13 cellular contexts compared by ENCODE assay signal in genomic region chr10:35696392-35696791, GRCh38. TPM values are rescaled to one million over a fixed set of nuclear protein-coding genes. Genes with fewer than 3 reads are reported as not detected.
DNase-seq lines count a peak whose midpoint lies in the region; TF ChIP-seq lines count a peak whose summit lies in the region.
"Had no signal": no experiment of that assay in that cellular context is flagged by ENCODE, and none has a peak within 500 bp of the region (broad histone marks: within the 10 kb centered on the region; RNA-seq: fewer than 3 reads in every experiment).

No MANE protein-coding gene starts in this region.

- peaks cover 8% of the 10 kb centered on the region for H3K27me3 ChIP-seq in osteoblast (ENCODE audit: insufficient read depth, low read length)
- H3K27me3 ChIP-seq in spleen (replicated peaks in 1 of 7), result no peaks in the 10 kb centered on the region

- no peaks in the 10 kb centered on the region for H3K9me3 ChIP-seq in osteoblast (ENCODE audit: low read depth, low read length)
- no peaks in the 10 kb centered on the region for H3K9me3 ChIP-seq in spleen

- no peaks in the 10 kb centered on the region for H3K9me3 Mint-ChIP-seq in T-helper 2 cell treated with Interferon-gamma antibody and Interleukin-4, amounts not matched to agents 5 μg/mL and 100 μg/mL, for 36 hours
- H3K9me3 Mint-ChIP-seq: CD4-positive, alpha-beta T cell had no signal

- peak; percentile 25 for DNase-seq in kidney tubule cell (ENCODE audit: low spot score)
- peak; percentile 62 for DNase-seq in osteoblast (ENCODE audit: insufficient read length, low spot score, missing footprints)
- DNase-seq in T-helper 2 cell treated with Interferon-gamma antibody and Interleukin-4, amounts not matched to agents 5 μg/mL and 100 μg/mL, for 36 hours (ENCODE audit: low spot score), result no peak
- DNase-seq in spleen, result no peak
- DNase-seq in activated effector memory CD4-positive, alpha-beta T cell treated with anti-CD3 and anti-CD28 coated beads, Interleukin-2, amount 50 U/mL, for 16 hours, result no peak
- DNase-seq in NOMO-1 (lab: John Stamatoyannopoulos, UW; ENCODE audit: unreplicated experiment in 2 of 2), result no peak
- DNase-seq: AML-193; Caco-2; CD4-positive, alpha-beta T cell; GM23248; HCEC 1CT had no signal

- H3K36me3 ChIP-seq in osteoblast (ENCODE audit: insufficient read depth, low read length) (no peaks in the 10 kb centered on the region), spleen (no peaks in the 10 kb centered on the region)

- no peak overlapping the region for H3K4me3 ChIP-seq in osteoblast (ENCODE audit: insufficient read depth, low read length)
- H3K4me3 ChIP-seq in spleen, result no peak overlapping the region
- H3K4me3 ChIP-seq: GM23248 had no signal

- no peak overlapping the region for H3K4me3 Mint-ChIP-seq in T-helper 2 cell treated with Interferon-gamma antibody and Interleukin-4, amounts not matched to agents 5 μg/mL and 100 μg/mL, for 36 hours
- H3K4me3 Mint-ChIP-seq: CD4-positive, alpha-beta T cell had no signal

- 60 to 75% (median 62%) methylated on average over 4 of the region's 4 CpGs for WGBS in spleen, 5 donors

- TF ChIP-seq CTCF in VCaP (conservative IDR thresholded peaks at IDR 0.05) (no peak), osteoblast (IDR thresholded peaks at IDR 0.05; ENCODE audit: extremely low read depth, low read depth, low read length) (no peak), spleen (IDR thresholded peaks at IDR 0.05 in 8 of 11, conservative IDR thresholded peaks at IDR 0.05 in 3 of 11) (no peak)

- 0 out of 2 replicates have a peak overlapping the region, but pooled peaks have one; percentile 14 for H3K27ac ChIP-seq in VCaP
- no peak overlapping the region for H3K27ac ChIP-seq in osteoblast (ENCODE audit: low read depth, low read length)
- H3K27ac ChIP-seq in spleen, result no peak overlapping the region
- H3K27ac ChIP-seq: C4-2B, GM23248 had no signal

- H4K20me1 ChIP-seq in osteoblast (ENCODE audit: insufficient read depth, low read length), result no peaks in the 10 kb centered on the region

- H3K79me2 ChIP-seq in osteoblast (ENCODE audit: insufficient read depth, low read length), result no peaks in the 10 kb centered on the region

- H3K36me3 Mint-ChIP-seq in T-helper 2 cell treated with Interferon-gamma antibody and Interleukin-4, amounts not matched to agents 5 μg/mL and 100 μg/mL, for 36 hours (ENCODE audit: low read depth), result no peaks in the 10 kb centered on the region

- intact Hi-C loops in spleen (cut with DNase I; ENCODE audit: low total_unique reads), result no loop called here

- H3K4me1 ChIP-seq in osteoblast (ENCODE audit: insufficient read depth, low read length) (no peaks in the 10 kb centered on the region), spleen (no peaks in the 10 kb centered on the region)

- no peak for TF ChIP-seq POLR2A in spleen (IDR thresholded peaks at IDR 0.05)

- H3K4me1 Mint-ChIP-seq in T-helper 2 cell treated with Interferon-gamma antibody and Interleukin-4, amounts not matched to agents 5 μg/mL and 100 μg/mL, for 36 hours (ENCODE audit: low read depth), result no peaks in the 10 kb centered on the region

- no peak overlapping the region for H3K4me2 ChIP-seq in osteoblast (ENCODE audit: insufficient read depth, low read length)

- no peak overlapping the region for H2AFZ ChIP-seq in osteoblast (ENCODE audit: low read length)
- H2AFZ ChIP-seq: GM23248 had no signal

- H3K27ac Mint-ChIP-seq in T-helper 2 cell treated with Interferon-gamma antibody and Interleukin-4, amounts not matched to agents 5 μg/mL and 100 μg/mL, for 36 hours, result no peak overlapping the region
- H3K27ac Mint-ChIP-seq: CD4-positive, alpha-beta T cell had no signal

- H3K27me3 Mint-ChIP-seq in T-helper 2 cell treated with Interferon-gamma antibody and Interleukin-4, amounts not matched to agents 5 μg/mL and 100 μg/mL, for 36 hours (ENCODE audit: low read depth), result no peaks in the 10 kb centered on the region

RNA-seq across cellular contexts. Expression of gene FZD8, which starts 54.3 kb away (rescaled TPM):
- total RNA-seq in osteoblast (15.2 and 21.8 TPM in 2 replicates), spleen (10 to 100 TPM in 6 of 7 donors, 1 to 10 TPM in 1; 8.0 to 37.6 (median 19.9) TPM)
- polyA plus RNA-seq in spleen, result 1 to 10 TPM in 2 of 3 donors, under 1 TPM in 1; 0.93 to 4.1 (median 1.5) TPM

Comparison
In these comparisons a context has a peak if more than half of its experiments do, and no peak if none do; other contexts are left out.
1. DNase-seq: peak in kidney tubule cell (single experiment) and osteoblast (single experiment); none in T-helper 2 cell treated with Interferon-gamma antibody and Interleukin-4, amounts not matched to agents 5 μg/mL and 100 μg/mL, for 36 hours (single experiment), spleen (single experiment), activated effector memory CD4-positive, alpha-beta T cell treated with anti-CD3 and anti-CD28 coated beads, Interleukin-2, amount 50 U/mL, for 16 hours (single experiment) and NOMO-1 (0 of 2).